2 cellular contexts compared by ENCODE assay signal in genomic region chr9:89539374-89539773, GRCh38.
TF ChIP-seq lines count a peak whose summit lies in the region.

No MANE protein-coding gene starts in this region.

TF ChIP-seq in HepG2, 621 proteins besides CTCF, POLR2A, EP300 and RAD21:
- TF ChIP-seq MNT (IDR thresholded peaks at IDR 0.05) (peak; percentile 92), TOE1 (CRISPR knock-in tag; IDR thresholded peaks at IDR 0.05) (no peak), CREM (IDR thresholded peaks at IDR 0.05) (no peak), CREM (CRISPR knock-in tag; IDR thresholded peaks at IDR 0.05) (no peak)

TF ChIP-seq in endothelial cell of umbilical vein, 7 proteins besides CTCF, POLR2A, EP300 and RAD21:
- TF ChIP-seq MAX (IDR thresholded peaks at IDR 0.05; ENCODE audit: insufficient read depth, insufficient read length) (peak; percentile 28), MYC (IDR thresholded peaks at IDR 0.05; ENCODE audit: low read depth, low read length) (no peak), FOS (IDR thresholded peaks at IDR 0.05; ENCODE audit: borderline replicate concordance, insufficient read depth, low read length) (no peak)
